8 cellular contexts compared by ENCODE assay signal in the genomic region with DNA sequence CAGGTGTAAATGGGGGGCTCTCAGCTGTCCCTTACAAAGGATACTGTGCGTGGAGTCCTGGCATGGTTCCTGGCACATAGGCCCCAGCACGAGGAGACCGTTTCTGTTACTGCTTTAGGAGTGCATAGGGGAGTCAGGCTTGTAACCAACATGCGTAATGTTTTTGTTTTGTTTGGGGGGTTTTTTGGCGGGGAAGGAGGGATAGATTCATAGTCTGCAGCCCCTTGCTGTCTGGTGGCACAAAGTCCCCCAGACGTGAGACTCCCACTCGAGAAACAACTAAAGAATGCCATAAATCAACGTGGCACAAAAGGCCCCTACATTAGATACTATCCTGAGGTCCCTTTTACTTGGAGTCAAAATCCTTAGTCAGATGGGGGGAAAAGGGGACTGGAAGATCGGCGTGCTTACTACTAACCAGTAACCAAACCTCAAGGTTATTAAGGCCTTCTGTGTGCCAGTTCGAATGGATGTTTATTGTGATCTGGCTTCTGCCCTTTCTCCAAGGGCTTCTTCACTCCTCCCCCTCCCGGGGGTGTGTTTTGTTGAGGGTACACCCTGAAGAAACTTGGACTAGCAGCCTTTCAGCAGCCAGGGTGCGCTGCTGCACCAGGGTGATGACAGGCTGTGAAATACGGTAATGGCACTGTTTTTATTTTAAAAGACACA. TPM values are rescaled to one million over a fixed set of nuclear protein-coding genes. Genes with fewer than 3 reads are reported as not detected.
DNase-seq lines count a peak whose midpoint lies in the region; ATAC-seq and TF ChIP-seq lines count a peak whose summit lies in the region.

No MANE protein-coding gene starts in this region.

- H3K27me3 Mint-ChIP-seq in neural crest cell (ENCODE audit: low read depth): no peaks in the 10 kb centered on the region
- H3K27me3 Mint-ChIP-seq in stimulated activated naive CD8-positive, alpha-beta T cell treated with anti-CD3 and anti-CD28 coated beads, Interleukin-15, amount 100 ng/mL, for 72 hours: no peaks in the 10 kb centered on the region

- CTCF ChIA-PET in RWPE1 (lab: Yijun Ruan, JAX): interaction anchor here (0.6 to 4.4 kb wide), 4 partner anchors 54 to 152 kb away, joined by 3 to 30 read pairs (median 4); no protein-coding TSS in a partner anchor

- H3K4me1 Mint-ChIP-seq in neural crest cell: peaks cover 34% of the 10 kb centered on the region
- peaks cover 48% of the 10 kb centered on the region for H3K4me1 Mint-ChIP-seq in stimulated activated naive CD8-positive, alpha-beta T cell treated with anti-CD3 and anti-CD28 coated beads, Interleukin-15, amount 100 ng/mL, for 72 hours

- POLR2A ChIA-PET in RWPE1 (lab: Yijun Ruan, JAX; ENCODE audit: low non-redundant PET): no interaction called here

- in situ Hi-C loops in Caki2 (cut with HindIII; ENCODE audit: low pct_unique_long_range_greater_than_20kb, low sequenced_read_pairs): no loop called here

- H3K4me3 Mint-ChIP-seq in neural crest cell: peak overlapping the region; percentile 100
- H3K4me3 Mint-ChIP-seq in stimulated activated naive CD8-positive, alpha-beta T cell treated with anti-CD3 and anti-CD28 coated beads, Interleukin-15, amount 100 ng/mL, for 72 hours: peak overlapping the region; percentile 99 to 100

- peak overlapping the region; percentile 63 for H3K4me3 ChIP-seq in LNCaP clone FGC (ENCODE audit: low read depth, low read length)

- no peaks in the 10 kb centered on the region for H3K9me3 Mint-ChIP-seq in neural crest cell
- H3K9me3 Mint-ChIP-seq in stimulated activated naive CD8-positive, alpha-beta T cell treated with anti-CD3 and anti-CD28 coated beads, Interleukin-15, amount 100 ng/mL, for 72 hours: no peaks in the 10 kb centered on the region

- peak; percentile 32 for ATAC-seq in GM21717 (IDR thresholded peaks at IDR 0.05; ENCODE audit: unreplicated experiment)
- peak; percentile 72 for ATAC-seq in stimulated activated naive CD8-positive, alpha-beta T cell treated with anti-CD3 and anti-CD28 coated beads, Interleukin-15, amount 100 ng/mL, for 72 hours

- peak overlapping the region; percentile 97 for H3K27ac Mint-ChIP-seq in neural crest cell (ENCODE audit: unreplicated experiment)
- H3K27ac Mint-ChIP-seq in stimulated activated naive CD8-positive, alpha-beta T cell treated with anti-CD3 and anti-CD28 coated beads, Interleukin-15, amount 100 ng/mL, for 72 hours: peak overlapping the region; percentile 96 to 97

- H3K27ac ChIP-seq in RWPE1: peak overlapping the region; percentile 83

- TF ChIP-seq CTCF in LNCaP clone FGC (IDR thresholded peaks at IDR 0.05; ENCODE audit: control insufficient read depth, extremely low read depth, insufficient read depth) (peak; percentile 94), RWPE1 (conservative IDR thresholded peaks at IDR 0.05; ENCODE audit: low read depth) (peak; percentile 89), neural crest cell (conservative IDR thresholded peaks at IDR 0.05) (peak; percentile 88)

- DNase-seq in Caki2 (ENCODE audit: low read depth) (peak; percentile 80), LNCaP clone FGC (ENCODE audit: low read depth) (peak; percentile 63), RWPE1 (ENCODE audit: low spot score) (peak; percentile 94), fibroblast of the conjunctiva (ENCODE audit: low read depth) (peak; percentile 94), neural crest cell (ENCODE audit: low read depth, low spot score) (peak; percentile 64)
- peak; percentile 78 for DNase-seq in activated T-helper 9 cell treated with anti-CD3 and anti-CD28 coated beads, Interleukin-2, amount 50 U/mL, for 16 hours (ENCODE audit: low read depth)
- peak; percentile 82 to 91 for DNase-seq in stimulated activated naive CD8-positive, alpha-beta T cell treated with anti-CD3 and anti-CD28 coated beads, Interleukin-15, amount 100 ng/mL, for 72 hours

- H3K36me3 Mint-ChIP-seq in neural crest cell (ENCODE audit: low read depth): peaks cover 1% of the 10 kb centered on the region

RNA-seq across cellular contexts. Expression of a gene that starts 0.9 kb away (rescaled TPM):
- 84.4 and 130 TPM in 2 replicates for total RNA-seq in Caki2 (2014; rRNA removed; shearing (Covaris generic); ENCODE audit: low replicate concordance)
- total RNA-seq in neural crest cell: 54.4 and 55.5 TPM in 2 replicates

RNA-seq across cellular contexts. Expression of a gene that starts 2.3 kb away (rescaled TPM):
- total RNA-seq in Caki2 (2014; rRNA removed; shearing (Covaris generic); ENCODE audit: low replicate concordance): 19.5 and 26.7 TPM in 2 replicates
- total RNA-seq in neural crest cell: 87.5 and 89.5 TPM in 2 replicates

RNA-seq across cellular contexts. Expression of a gene that starts 34.6 kb away (rescaled TPM):
- total RNA-seq in Caki2 (2014; rRNA removed; shearing (Covaris generic); ENCODE audit: low replicate concordance): not detected in 2 replicates
- total RNA-seq in neural crest cell: 0.72 and 1.0 TPM in 2 replicates

RNA-seq across cellular contexts. Expression of a gene that starts 48.2 kb away (rescaled TPM):
- 1.4 and 1.7 TPM in 2 replicates for total RNA-seq in Caki2 (2014; rRNA removed; shearing (Covaris generic); ENCODE audit: low replicate concordance)
- 2.9 and 3.4 TPM in 2 replicates for total RNA-seq in neural crest cell

Comparison
In these comparisons a context has a peak if more than half of its experiments do, and no peak if none do; other contexts are left out.
1. Peak in every context shown above with its lines: DNase-seq, ATAC-seq, H3K4me3 ChIP-seq and H3K27ac ChIP-seq.